1 cellular context compared by ENCODE assay signal in genomic region chr2:135948642-135949355, GRCh38.
TF ChIP-seq lines count a peak whose summit lies in the region.

No MANE protein-coding gene starts in this region.

TF ChIP-seq in HepG2, 621 proteins besides CTCF, POLR2A, EP300 and RAD21 (continued from another document):
- TF ChIP-seq REST (IDR thresholded peaks at IDR 0.05; ENCODE audit: borderline replicate concordance in 1 of 2, low read depth in 1 of 2, low read length in 2 of 2) (no peak), SOX13 (IDR thresholded peaks at IDR 0.05) (no peak), SOX13 (CRISPR knock-in tag; conservative IDR thresholded peaks at IDR 0.05 in 1 of 2, IDR thresholded peaks at IDR 0.05 in 1 of 2) (no peak), ZNF704 (CRISPR knock-in tag; IDR thresholded peaks at IDR 0.05; ENCODE audit: borderline replicate concordance) (no peak), ZNF275 (CRISPR knock-in tag; IDR thresholded peaks at IDR 0.05; ENCODE audit: borderline replicate concordance) (no peak)
- TF ChIP-seq, protein P1, sequence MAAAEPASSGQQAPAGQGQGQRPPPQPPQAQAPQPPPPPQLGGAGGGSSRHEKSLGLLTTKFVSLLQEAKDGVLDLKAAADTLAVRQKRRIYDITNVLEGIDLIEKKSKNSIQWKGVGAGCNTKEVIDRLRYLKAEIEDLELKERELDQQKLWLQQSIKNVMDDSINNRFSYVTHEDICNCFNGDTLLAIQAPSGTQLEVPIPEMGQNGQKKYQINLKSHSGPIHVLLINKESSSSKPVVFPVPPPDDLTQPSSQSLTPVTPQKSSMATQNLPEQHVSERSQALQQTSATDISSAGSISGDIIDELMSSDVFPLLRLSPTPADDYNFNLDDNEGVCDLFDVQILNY (CRISPR knock-in tag; conservative IDR thresholded peaks at IDR 0.05): no peak
